ENCODE assay signal across 8 cellular contexts in the genomic region with DNA sequence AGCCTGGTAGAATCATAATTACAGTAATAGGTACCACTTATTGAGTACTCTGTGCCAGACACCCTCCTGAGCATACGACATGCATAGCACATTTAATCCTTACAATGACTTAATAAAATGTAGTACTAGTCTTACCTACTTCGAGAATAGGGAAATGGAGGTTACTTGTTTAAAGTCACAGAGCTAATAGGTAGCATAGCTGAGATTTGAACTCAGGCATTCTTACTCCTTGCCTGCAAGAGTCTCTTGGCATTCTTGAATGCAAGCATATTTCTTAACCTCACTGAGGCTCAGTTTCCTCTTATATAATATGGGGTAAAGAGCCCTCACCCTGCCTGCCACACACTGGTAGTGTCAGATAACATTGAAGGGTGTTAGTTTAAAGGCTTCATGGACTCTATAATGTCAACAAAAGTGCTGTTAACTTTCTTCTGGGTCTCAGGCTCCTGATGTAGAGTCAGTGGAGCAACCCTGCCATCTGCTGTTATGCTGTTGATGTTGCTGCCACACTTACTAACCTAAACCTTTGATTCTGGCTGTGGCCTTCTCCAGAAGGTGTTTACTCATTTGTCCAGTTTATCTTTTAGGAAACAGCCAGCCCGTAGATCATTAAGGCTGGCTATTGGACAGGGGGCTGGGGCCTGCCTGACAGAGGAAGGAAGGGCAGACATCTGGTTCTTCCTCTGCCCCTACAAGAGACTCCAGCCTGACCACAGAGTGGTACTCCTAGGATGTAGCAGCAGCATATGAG. TPM values are rescaled to one million over a fixed set of nuclear protein-coding genes. Genes with fewer than 3 reads are reported as not detected.
DNase-seq lines count a peak whose midpoint lies in the region; ATAC-seq lines count a peak whose summit lies in the region.

No MANE protein-coding gene starts in this region.

- DNase-seq in NCI-H2171 treated with DMSO at 0.1 percent for 48 hours (lab: John Stamatoyannopoulos, UW) (peak; percentile 53), NCI-H2171 (lab: John Stamatoyannopoulos, UW) (no peak), M059J (ENCODE audit: low read depth) (peak; percentile 44), epidermal melanocyte (ENCODE audit: insufficient read length, low spot score) (peak; percentile 56), naive B cell (peak; percentile 39), glomerular visceral epithelial cell (ENCODE audit: extremely low spot score) (no peak)
- DNase-seq in activated CD4-positive, alpha-beta T cell treated with anti-CD3 and anti-CD28 coated beads, Interleukin-2, amount 50 U/mL, for 4 hours, result peak; percentile 54 to 57

- H3K4me3 Mint-ChIP-seq in naive B cell, result no peak overlapping the region

- H3K36me3 Mint-ChIP-seq in naive B cell, result peaks cover 0 to 6% of the 10 kb centered on the region in 2 donors

- no peaks in the 10 kb centered on the region for H3K27me3 Mint-ChIP-seq in naive B cell

- ATAC-seq in naive B cell (ENCODE audit: low read depth in 2 of 2) (peak; percentile 60 to 71), HG03045 (IDR thresholded peaks at IDR 0.05; ENCODE audit: unreplicated experiment) (no peak)

- H3K27ac Mint-ChIP-seq in naive B cell, result peak overlapping the region in 5 of 6 donors; percentile 10 to 96 (median 17)

- no peaks in the 10 kb centered on the region for H3K9me3 Mint-ChIP-seq in naive B cell

- peaks cover 9 to 36% (median 26%) of the 10 kb centered on the region in 3 donors for H3K4me1 Mint-ChIP-seq in naive B cell

RNA-seq across cellular contexts. Expression of gene LIMK2, which starts 18.9 kb away (rescaled TPM):
- 5.5 and 6.8 TPM in 2 replicates for total RNA-seq in M059J (2014; rRNA removed; shearing (Covaris generic))
- 10 to 100 TPM in 1 of 6 donors, 1 to 10 TPM in 5; 5.6 to 16.7 (median 9.2) TPM for polyA plus RNA-seq in naive B cell (ENCODE audit: low read depth in 6 of 6)

Comparison
In these comparisons a context has a peak if more than half of its experiments do, and no peak if none do; other contexts are left out.
1. DNase-seq: peak in NCI-H2171 treated with DMSO at 0.1 percent for 48 hours (single experiment), M059J (single experiment), activated CD4-positive, alpha-beta T cell treated with anti-CD3 and anti-CD28 coated beads, Interleukin-2, amount 50 U/mL, for 4 hours (2 of 2), epidermal melanocyte (single experiment) and naive B cell (single experiment); none in NCI-H2171 (single experiment) and glomerular visceral epithelial cell (single experiment).